In the genomic region with DNA sequence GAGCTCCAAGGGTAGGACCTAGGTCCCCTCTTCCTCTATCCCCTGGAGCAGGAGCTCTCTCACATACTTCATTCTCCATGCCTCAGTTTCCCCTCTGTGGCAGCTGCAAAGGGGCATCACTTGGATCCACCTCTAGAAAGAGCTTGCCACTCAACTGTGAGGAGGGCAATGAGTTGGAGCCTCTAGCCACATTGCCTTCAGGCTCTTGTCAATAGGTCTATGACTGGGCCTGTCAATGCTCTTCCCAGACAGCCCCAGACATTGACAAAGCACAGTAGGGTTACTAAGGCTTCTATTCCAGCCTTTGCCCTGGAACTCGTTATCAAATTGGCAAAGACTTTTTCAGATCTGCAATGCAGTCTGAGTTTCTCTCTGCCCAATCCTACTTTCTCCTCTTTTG, we compare ENCODE assay signal across 26 cellular contexts. TPM values are rescaled to one million over a fixed set of nuclear protein-coding genes. Genes with fewer than 3 reads are reported as not detected.
DNase-seq lines count a peak whose midpoint lies in the region; ATAC-seq lines count a peak whose summit lies in the region.
"Had no signal": no experiment of that assay in that cellular context is flagged by ENCODE, and none has a peak within 500 bp of the region (broad histone marks: within the 10 kb centered on the region; RNA-seq: fewer than 3 reads in every experiment).

No MANE protein-coding gene starts in this region.

- no peak overlapping the region for H3K4me3 ChIP-seq in GM23248
- H3K4me3 ChIP-seq: Peyer's patch, thoracic aorta, vagina had no signal

- no peak overlapping the region for H3K27ac ChIP-seq in GM23248
- H3K27ac ChIP-seq: Peyer's patch, thoracic aorta, vagina had no signal

- no peak for ATAC-seq in activated CD8-positive, alpha-beta memory T cell treated with anti-CD3 and anti-CD28 coated beads, Interleukin-2, amount 10 ng/mL, durations not matched to agents 7 days and 5 days
- ATAC-seq in stimulated activated memory B cell treated with anti-CD40 and anti-IgM and Interleukin-4, amounts not matched to agents 10 μg/mL and 1 μg/mL and 100 μg/mL, for 72 hours: no peak
- ATAC-seq: activated CD4-positive, alpha-beta T cell treated with anti-CD3 and anti-CD28 coated beads for 36 hours; CD8-positive, alpha-beta T cell; left ventricle myocardium superior; naive thymus-derived CD8-positive, alpha-beta T cell; stimulated activated naive B cell treated with anti-CD40 and anti-IgM and Interleukin-4, amounts not matched to agents 10 μg/mL and 1 μg/mL and 100 μg/mL, for 72 hours had no signal

- H3K79me2 ChIP-seq in GM23248 (ENCODE audit: insufficient read depth): no peaks in the 10 kb centered on the region

- H3K9me2 ChIP-seq in GM23248 (ENCODE audit: insufficient read depth): no peaks in the 10 kb centered on the region

- H3K4me2 ChIP-seq in GM23248 (ENCODE audit: unreplicated experiment): no peak overlapping the region

- peaks cover 46% of the 10 kb centered on the region for H3K27me3 ChIP-seq in GM23248 (replicated peaks; ENCODE audit: insufficient read depth)
- H3K27me3 ChIP-seq: Peyer's patch, vagina had no signal

- no peak overlapping the region for H3K4me3 Mint-ChIP-seq in activated CD8-positive, alpha-beta memory T cell treated with anti-CD3 and anti-CD28 coated beads, Interleukin-2, amount 10 ng/mL, durations not matched to agents 7 days and 5 days
- H3K4me3 Mint-ChIP-seq in stimulated activated memory B cell treated with anti-CD40 and anti-IgM and Interleukin-4, amounts not matched to agents 10 μg/mL and 1 μg/mL and 100 μg/mL, for 72 hours: no peak overlapping the region
- H3K4me3 Mint-ChIP-seq: activated CD4-positive, alpha-beta T cell treated with anti-CD3 and anti-CD28 coated beads for 36 hours; activated T-cell treated with anti-CD3 and anti-CD28 coated beads, Interleukin-2, amount 50 U/mL, for 24 hours; CD8-positive, alpha-beta T cell; naive thymus-derived CD8-positive, alpha-beta T cell; stimulated activated naive B cell treated with anti-CD40 and anti-IgM and Interleukin-4, amounts not matched to agents 10 μg/mL and 1 μg/mL and 100 μg/mL, for 72 hours had no signal

- DNase-seq in activated effector memory CD4-positive, alpha-beta T cell treated with anti-CD3 and anti-CD28 coated beads, Interleukin-2, amount 50 U/mL, for 16 hours: peak; percentile 37
- DNase-seq in activated effector memory CD4-positive, alpha-beta T cell treated with Interleukin-2 at 50 U/mL for 16 hours: no peak
- peak; percentile 15 for DNase-seq in activated CD8-positive, alpha-beta memory T cell treated with anti-CD3 and anti-CD28 coated beads, Interleukin-2, amount 10 ng/mL, durations not matched to agents 7 days and 5 days
- peak; percentile 58 for DNase-seq in islet precursor cell
- DNase-seq in 8988T: no peak
- DNase-seq in GM23248: no peak
- no peak for DNase-seq in NCI-H1048 (lab: John Stamatoyannopoulos, UW)
- DNase-seq: activated CD4-positive, alpha-beta T cell treated with anti-CD3 and anti-CD28 coated beads for 36 hours; effector CD8-positive, alpha-beta T cell; left ventricle myocardium superior; NCI-H2107; NCI-H446; NCI-H748 treated with DMSO at 0.1 percent for 48 hours; occipital lobe; SIG-M5; stimulated activated naive B cell treated with anti-CD40 and anti-IgM and Interleukin-4, amounts not matched to agents 10 μg/mL and 1 μg/mL and 100 μg/mL, for 72 hours had no signal

- H3K27ac Mint-ChIP-seq in activated CD8-positive, alpha-beta memory T cell treated with anti-CD3 and anti-CD28 coated beads, Interleukin-2, amount 10 ng/mL, durations not matched to agents 7 days and 5 days: no peak overlapping the region
- H3K27ac Mint-ChIP-seq in stimulated activated memory B cell treated with anti-CD40 and anti-IgM and Interleukin-4, amounts not matched to agents 10 μg/mL and 1 μg/mL and 100 μg/mL, for 72 hours: peak overlapping the region; percentile 3
- H3K27ac Mint-ChIP-seq: activated CD4-positive, alpha-beta T cell treated with anti-CD3 and anti-CD28 coated beads for 36 hours; activated T-cell treated with anti-CD3 and anti-CD28 coated beads, Interleukin-2, amount 50 U/mL, for 24 hours; IgD-negative memory B cell; stimulated activated naive B cell treated with anti-CD40 and anti-IgM and Interleukin-4, amounts not matched to agents 10 μg/mL and 1 μg/mL and 100 μg/mL, for 72 hours had no signal

- no peaks in the 10 kb centered on the region for H3K9me3 Mint-ChIP-seq in activated CD8-positive, alpha-beta memory T cell treated with anti-CD3 and anti-CD28 coated beads, Interleukin-2, amount 10 ng/mL, durations not matched to agents 7 days and 5 days (ENCODE audit: low read depth)
- H3K9me3 Mint-ChIP-seq in stimulated activated memory B cell treated with anti-CD40 and anti-IgM and Interleukin-4, amounts not matched to agents 10 μg/mL and 1 μg/mL and 100 μg/mL, for 72 hours: no peaks in the 10 kb centered on the region
- H3K9me3 Mint-ChIP-seq: activated T-cell treated with anti-CD3 and anti-CD28 coated beads, Interleukin-2, amount 50 U/mL, for 24 hours; CD8-positive, alpha-beta T cell; IgD-negative memory B cell; naive thymus-derived CD8-positive, alpha-beta T cell; stimulated activated naive B cell treated with anti-CD40 and anti-IgM and Interleukin-4, amounts not matched to agents 10 μg/mL and 1 μg/mL and 100 μg/mL, for 72 hours had no signal

- in situ Hi-C loops in GM23248 (cut with MboI): no loop called here

- WGBS in GM23248 (ENCODE audit: low coverage in 1 of 2, low lambda C conversion rate in 2 of 2, missing lambda C conversion rate in 2 of 2), 2 experiments: 4 to 8% methylated on average over 1 of the region's 1 CpG

- H3K4me1 Mint-ChIP-seq in activated CD8-positive, alpha-beta memory T cell treated with anti-CD3 and anti-CD28 coated beads, Interleukin-2, amount 10 ng/mL, durations not matched to agents 7 days and 5 days: peaks cover 41% of the 10 kb centered on the region
- peaks cover 21% of the 10 kb centered on the region for H3K4me1 Mint-ChIP-seq in stimulated activated memory B cell treated with anti-CD40 and anti-IgM and Interleukin-4, amounts not matched to agents 10 μg/mL and 1 μg/mL and 100 μg/mL, for 72 hours

- no peaks in the 10 kb centered on the region for H3F3A ChIP-seq in GM23248 (ENCODE audit: insufficient read depth)

- peaks cover 42% of the 10 kb centered on the region for H3K27me3 Mint-ChIP-seq in activated CD8-positive, alpha-beta memory T cell treated with anti-CD3 and anti-CD28 coated beads, Interleukin-2, amount 10 ng/mL, durations not matched to agents 7 days and 5 days
- peaks cover 34% of the 10 kb centered on the region for H3K27me3 Mint-ChIP-seq in stimulated activated memory B cell treated with anti-CD40 and anti-IgM and Interleukin-4, amounts not matched to agents 10 μg/mL and 1 μg/mL and 100 μg/mL, for 72 hours

- H3K9me3 ChIP-seq in GM23248 (ENCODE audit: low read depth): no peaks in the 10 kb centered on the region
- H3K9me3 ChIP-seq: Peyer's patch, thoracic aorta, vagina had no signal

- no peak overlapping the region for H2AFZ ChIP-seq in GM23248

- no peaks in the 10 kb centered on the region for H4K20me1 ChIP-seq in GM23248 (ENCODE audit: insufficient read depth)

- H3K9ac ChIP-seq in GM23248: no peak overlapping the region

- CTCF ChIA-PET in activated CD8-positive, alpha-beta memory T cell treated with anti-CD3 and anti-CD28 coated beads, Interleukin-2, amount 10 ng/mL, durations not matched to agents 7 days and 5 days (lab: Charles Lee): interaction anchor here (1.2 kb wide), 1 partner anchor 39 kb away, joined by 3 read pairs; no protein-coding TSS in a partner anchor

- H3K4me1 ChIP-seq in GM23248 (ENCODE audit: insufficient read depth): no peaks in the 10 kb centered on the region

- no peaks in the 10 kb centered on the region for H3K36me3 Mint-ChIP-seq in activated CD8-positive, alpha-beta memory T cell treated with anti-CD3 and anti-CD28 coated beads, Interleukin-2, amount 10 ng/mL, durations not matched to agents 7 days and 5 days
- no peaks in the 10 kb centered on the region for H3K36me3 Mint-ChIP-seq in stimulated activated memory B cell treated with anti-CD40 and anti-IgM and Interleukin-4, amounts not matched to agents 10 μg/mL and 1 μg/mL and 100 μg/mL, for 72 hours
- H3K36me3 Mint-ChIP-seq: IgD-negative memory B cell; naive thymus-derived CD8-positive, alpha-beta T cell; stimulated activated naive B cell treated with anti-CD40 and anti-IgM and Interleukin-4, amounts not matched to agents 10 μg/mL and 1 μg/mL and 100 μg/mL, for 72 hours had no signal

- no peaks in the 10 kb centered on the region for H3K36me3 ChIP-seq in GM23248 (ENCODE audit: low read depth)
- H3K36me3 ChIP-seq: Peyer's patch, thoracic aorta, vagina had no signal

RNA-seq across cellular contexts. Expression of a gene that starts 4.4 kb away (rescaled TPM):
- total RNA-seq in activated CD8-positive, alpha-beta memory T cell treated with anti-CD3 and anti-CD28 coated beads, Interleukin-2, amount 10 ng/mL, durations not matched to agents 7 days and 5 days: 1 to 10 TPM in 1 of 2 experiments, under 1 TPM in 1; 0.14 to 1.9 TPM
- not detected in 2 replicates for total RNA-seq in GM23248 (2014; rRNA removed; shearing (Covaris generic))
- not detected in 2 replicates for polyA plus RNA-seq in GM23248 (2016; fragmentation: Nextera tagmentation; extraction: Ambion mirVana)
- total RNA-seq: epithelial cell of proximal tubule, H4 had no signal

Comparison
In these comparisons a context has a peak if more than half of its experiments do, and no peak if none do; other contexts are left out.
1. DNase-seq: peak in activated effector memory CD4-positive, alpha-beta T cell treated with anti-CD3 and anti-CD28 coated beads, Interleukin-2, amount 50 U/mL, for 16 hours (single experiment), activated CD8-positive, alpha-beta memory T cell treated with anti-CD3 and anti-CD28 coated beads, Interleukin-2, amount 10 ng/mL, durations not matched to agents 7 days and 5 days (single experiment) and islet precursor cell (single experiment); none in activated effector memory CD4-positive, alpha-beta T cell treated with Interleukin-2 at 50 U/mL for 16 hours (single experiment), 8988T (single experiment), GM23248 (single experiment) and NCI-H1048 (single experiment).